ENCODE assay signal across 11 cellular contexts in the genomic region with DNA sequence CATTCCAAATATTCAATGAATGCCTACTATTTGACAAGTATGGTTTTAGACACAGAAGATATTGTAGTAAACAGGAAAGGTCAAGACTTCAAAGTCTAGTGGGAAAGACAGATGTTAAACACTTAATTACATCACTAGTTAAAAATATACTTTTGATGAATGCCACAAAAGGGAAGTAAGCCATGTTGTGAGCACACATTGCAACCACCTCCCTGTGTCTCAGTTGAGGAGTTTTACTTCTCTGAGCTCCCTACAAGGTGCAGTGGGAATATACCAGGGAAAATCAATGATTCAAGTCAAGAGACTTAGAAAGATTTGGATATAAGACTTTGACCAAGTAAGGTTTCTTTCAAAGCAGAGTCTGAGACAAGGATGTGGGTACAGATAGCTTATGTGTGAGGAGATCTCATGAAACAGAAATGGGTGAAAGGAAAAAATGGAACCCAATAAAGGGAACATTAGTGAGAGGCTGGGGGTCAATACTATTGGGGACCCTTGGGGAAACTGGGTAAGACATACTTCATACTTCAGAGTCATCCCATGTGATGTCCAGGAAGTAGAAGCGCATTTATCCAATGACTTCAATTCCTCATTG.
A peak's percentile ranks its signal among the peaks of the same experiment; 100 is the strongest.
DNase-seq lines count a peak whose midpoint lies in the region; ATAC-seq and TF ChIP-seq lines count a peak whose summit lies in the region.
"Had no signal": no experiment of that assay in that cellular context is flagged by ENCODE, and none has a peak within 500 bp of the region (broad histone marks: within the 10 kb centered on the region; RNA-seq: fewer than 3 reads in every experiment).

No MANE protein-coding gene starts in this region.

- H3K27me3 ChIP-seq in kidney epithelial cell (ENCODE audit: control insufficient read depth, insufficient read depth, low read length), result no peaks in the 10 kb centered on the region

- H3K27me3 Mint-ChIP-seq in glutamatergic neuron (ENCODE audit: unreplicated experiment), result no peaks in the 10 kb centered on the region

- H3K4me1 Mint-ChIP-seq in glutamatergic neuron (ENCODE audit: low read depth, unreplicated experiment), result peaks cover 17% of the 10 kb centered on the region

- DNase-seq in kidney epithelial cell (ENCODE audit: low read depth), result peak; percentile 14
- DNase-seq in activated CD8-positive, alpha-beta memory T cell treated with anti-CD3 and anti-CD28 coated beads for 24 hours, result no peak
- no peak for DNase-seq in NCI-H82 (lab: John Stamatoyannopoulos, UW)
- no peak for DNase-seq in SKM-1 (lab: John Stamatoyannopoulos, UW; ENCODE audit: unreplicated experiment)
- DNase-seq in glutamatergic neuron, result no peak
- DNase-seq: NCI-H146, SHP77 treated with DMSO at 0.1 percent for 48 hours had no signal

- ATAC-seq in GM18868 (IDR thresholded peaks at IDR 0.05; ENCODE audit: unreplicated experiment) (peak; percentile 91), GM21737 (IDR thresholded peaks at IDR 0.05; ENCODE audit: unreplicated experiment) (peak; percentile 92), HG03378 (IDR thresholded peaks at IDR 0.05; ENCODE audit: unreplicated experiment) (peak; percentile 96)

- TF ChIP-seq CTCF in kidney epithelial cell (IDR thresholded peaks at IDR 0.05; ENCODE audit: insufficient read depth, low read length, poor library complexity, severe bottlenecking), result no peak
- TF ChIP-seq CTCF in glutamatergic neuron (IDR thresholded peaks at IDR 0.05; ENCODE audit: partially characterized antibody, unreplicated experiment), result no peak

- no peaks in the 10 kb centered on the region for H3K9me3 Mint-ChIP-seq in glutamatergic neuron (ENCODE audit: unreplicated experiment)

- no peak overlapping the region for H3K27ac Mint-ChIP-seq in glutamatergic neuron (ENCODE audit: unreplicated experiment)
- H3K27ac Mint-ChIP-seq: brain had no signal

- no peaks in the 10 kb centered on the region for H3K36me3 Mint-ChIP-seq in glutamatergic neuron (ENCODE audit: unreplicated experiment)
- H3K36me3 Mint-ChIP-seq: brain had no signal

- no peaks in the 10 kb centered on the region for H3K36me3 ChIP-seq in kidney epithelial cell (ENCODE audit: control insufficient read depth, insufficient read depth, low read length)

- no peak overlapping the region for H3K4me3 Mint-ChIP-seq in glutamatergic neuron (ENCODE audit: unreplicated experiment)
- H3K4me3 Mint-ChIP-seq: brain had no signal

- no peak overlapping the region for H3K4me3 ChIP-seq in kidney epithelial cell (ENCODE audit: low read depth, low read length)
